In genomic region chr16:27202923-27203428, GRCh38 we compare ENCODE assay signal across 8 cellular contexts. TPM values are rescaled to one million over a fixed set of nuclear protein-coding genes. Genes with fewer than 3 reads are reported as not detected.
DNase-seq lines count a peak whose midpoint lies in the region; ATAC-seq and TF ChIP-seq lines count a peak whose summit lies in the region.

No MANE protein-coding gene starts in this region.

- H3K4me1 Mint-ChIP-seq in nephron progenitor cell = peaks cover 39% of the 10 kb centered on the region

- no peak for ATAC-seq in HG03095 (IDR thresholded peaks at IDR 0.05; ENCODE audit: unreplicated experiment)

- no peaks in the 10 kb centered on the region for H3K36me3 Mint-ChIP-seq in nephron progenitor cell (ENCODE audit: low read depth)

- H3F3A ChIP-seq in MM.1S (ENCODE audit: insufficient read depth, low read length) = peaks cover 21% of the 10 kb centered on the region

- H3K27ac Mint-ChIP-seq in nephron progenitor cell = peak overlapping the region; percentile 100

- no peaks in the 10 kb centered on the region for H4K20me1 ChIP-seq in MM.1S (ENCODE audit: insufficient read depth, low read length)

- DNase-seq in BE2C = no peak
- DNase-seq in MM.1S = no peak
- DNase-seq in nephron progenitor cell = no peak
- no peak for DNase-seq in NOMO-1 (lab: John Stamatoyannopoulos, UW; ENCODE audit: unreplicated experiment in 2 of 2)
- DNase-seq in NCI-H2107 treated with DMSO at 0.1 percent for 48 hours (lab: John Stamatoyannopoulos, UW; ENCODE audit: unreplicated experiment) = no peak
- DNase-seq in hepatic stellate cell (ENCODE audit: low spot score) = no peak

- peak overlapping the region; percentile 88 for H3K4me3 ChIP-seq in BE2C (ENCODE audit: low read depth, low read length)
- H3K4me3 ChIP-seq in MM.1S (ENCODE audit: low read length) = peak overlapping the region; percentile 77
- peak overlapping the region; percentile 82 for H3K4me3 ChIP-seq in ectodermal cell (ENCODE audit: insufficient read depth, low read depth, low read length)

- WGBS in ectodermal cell, 2 experiments = 47 to 51% methylated on average over 11 of the region's 11 CpGs

- peak overlapping the region; percentile 84 for H3K4me2 ChIP-seq in MM.1S (ENCODE audit: low read depth, low read length)

- peak overlapping the region; percentile 95 for H3K4me3 Mint-ChIP-seq in nephron progenitor cell

- no peaks in the 10 kb centered on the region for H3K9me3 Mint-ChIP-seq in nephron progenitor cell

- H3K36me3 ChIP-seq in BE2C (no peaks in the 10 kb centered on the region), MM.1S (replicated peaks; ENCODE audit: insufficient read depth, low read length) (no peaks in the 10 kb centered on the region), ectodermal cell (ENCODE audit: control insufficient read depth, insufficient read depth, low read length) (no peaks in the 10 kb centered on the region)

- peak overlapping the region; percentile 77; the same call in 1 of the 2 replicates for H3K9ac ChIP-seq in MM.1S (ENCODE audit: low read length)

- H3K27me3 Mint-ChIP-seq in nephron progenitor cell (ENCODE audit: low read depth, poor library complexity) = peaks cover 20% of the 10 kb centered on the region

- H3K9me2 ChIP-seq in MM.1S (replicated peaks; ENCODE audit: insufficient read depth, low read length) = no peaks in the 10 kb centered on the region

- no peaks in the 10 kb centered on the region for H3K9me3 ChIP-seq in BE2C
- no peaks in the 10 kb centered on the region for H3K9me3 ChIP-seq in MM.1S (replicated peaks; ENCODE audit: insufficient read depth, low read length)
- no peaks in the 10 kb centered on the region for H3K9me3 ChIP-seq in ectodermal cell (ENCODE audit: control insufficient read depth, low read length)

- TF ChIP-seq CTCF in BE2C (IDR thresholded peaks at IDR 0.05; ENCODE audit: low read depth, low read length) = no peak
- no peak for TF ChIP-seq CTCF in MM.1S (IDR thresholded peaks at IDR 0.05; ENCODE audit: low read length)
- TF ChIP-seq CTCF in nephron progenitor cell (IDR thresholded peaks at IDR 0.05) = no peak

- H2AFZ ChIP-seq in MM.1S (ENCODE audit: low read length) = peak overlapping the region; percentile 63

- H3K4me1 ChIP-seq in BE2C (peaks cover 14% of the 10 kb centered on the region), MM.1S (ENCODE audit: low read length) (peaks cover 29% of the 10 kb centered on the region), ectodermal cell (ENCODE audit: control insufficient read depth, insufficient read depth, low read length) (peaks cover 5% of the 10 kb centered on the region)

- H3K79me2 ChIP-seq in MM.1S (ENCODE audit: low read length) = peaks cover 5% of the 10 kb centered on the region

- no peaks in the 10 kb centered on the region for H3K27me3 ChIP-seq in BE2C
- no peaks in the 10 kb centered on the region for H3K27me3 ChIP-seq in MM.1S (replicated peaks; ENCODE audit: insufficient read depth, low read length)
- H3K27me3 ChIP-seq in ectodermal cell (ENCODE audit: control insufficient read depth, insufficient read depth, low read length, poor library complexity, severe bottlenecking) = no peaks in the 10 kb centered on the region

- H3K27ac ChIP-seq in MM.1S (ENCODE audit: low read length) (peak overlapping the region; percentile 83; the same call in 1 of the 2 replicates), ectodermal cell (ENCODE audit: insufficient read depth, low read depth, low read length, poor library complexity, severe bottlenecking) (no peak overlapping the region)

RNA-seq across cellular contexts. Expression of gene KDM8, which starts 0.3 kb away (rescaled TPM):
- 18.1 TPM for polyA plus RNA-seq in BE2C (2012; ENCODE audit: insufficient read depth, insufficient read length, low read depth)
- 9.4 TPM for polyA plus RNA-seq in ectodermal cell (2013, experiment 1 of 4)
- 10.5 TPM for polyA plus RNA-seq in ectodermal cell (2013, experiment 2 of 4)
- 8.8 TPM for polyA plus RNA-seq in ectodermal cell (2013, experiment 3 of 4)
- polyA plus RNA-seq in ectodermal cell (2013, experiment 4 of 4) = 10.5 TPM
